Comparison of ENCODE assay signal across 1 cellular context in genomic region chr4:89129080-89129640, GRCh38.
TF ChIP-seq lines count a peak whose summit lies in the region.

No MANE protein-coding gene starts in this region.

TF ChIP-seq in K562, 482 proteins besides CTCF, POLR2A, EP300 and RAD21:
- TF ChIP-seq NFATC3 (IDR thresholded peaks at IDR 0.05) (no peak), MIER1 (IDR thresholded peaks at IDR 0.05; ENCODE audit: low read depth) (no peak), CREB1 (IDR thresholded peaks at IDR 0.05) (no peak), CREB1 (CRISPR knock-in tag; IDR thresholded peaks at IDR 0.05) (no peak), ZBTB34 (CRISPR knock-in tag; IDR thresholded peaks at IDR 0.05) (no peak), DPF2 (IDR thresholded peaks at IDR 0.05) (no peak), ZNF143 (CRISPR knock-in tag; IDR thresholded peaks at IDR 0.05) (no peak), RNF219 (CRISPR knock-in tag; IDR thresholded peaks at IDR 0.05) (no peak), ZC3H4 (CRISPR knock-in tag; IDR thresholded peaks at IDR 0.05; ENCODE audit: borderline replicate concordance) (no peak), ZNF121 (CRISPR knock-in tag; conservative IDR thresholded peaks at IDR 0.05) (no peak), BCL6 (CRISPR knock-in tag; IDR thresholded peaks at IDR 0.05) (no peak), POLR2G (IDR thresholded peaks at IDR 0.05; ENCODE audit: low read depth, low read length) (no peak), E2F1 (CRISPR knock-in tag; IDR thresholded peaks at IDR 0.05) (no peak), CSDE1 (IDR thresholded peaks at IDR 0.05) (no peak), ARID3A (IDR thresholded peaks at IDR 0.05; ENCODE audit: borderline replicate concordance, low read depth, low read length) (no peak)
TF ChIP-seq in K562: peak in this region for 0.
